Comparison of ENCODE assay signal across 15 cellular contexts in the genomic region with DNA sequence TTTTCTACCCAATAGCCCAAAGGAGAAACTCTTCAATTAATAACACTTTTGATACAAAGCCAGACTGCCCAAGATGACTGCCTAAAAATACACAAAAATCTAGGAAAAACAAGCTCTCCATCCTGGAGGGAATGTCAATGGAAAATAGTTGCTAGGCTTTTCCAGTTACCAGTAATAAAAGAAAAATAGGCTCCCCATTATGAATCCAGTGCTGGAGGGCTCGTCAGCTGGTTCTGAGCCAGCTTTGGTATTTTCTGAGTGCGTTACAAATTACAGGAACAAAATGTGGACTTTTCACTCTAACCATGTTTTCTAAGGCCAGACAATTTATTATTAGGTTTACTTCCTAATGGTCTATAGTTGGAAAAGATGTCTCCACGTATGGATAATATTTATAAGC.
DNase-seq lines count a peak whose midpoint lies in the region; ATAC-seq and TF ChIP-seq lines count a peak whose summit lies in the region.
"Had no signal": no experiment of that assay in that cellular context is flagged by ENCODE, and none has a peak within 500 bp of the region (broad histone marks: within the 10 kb centered on the region; RNA-seq: fewer than 3 reads in every experiment).

No MANE protein-coding gene starts in this region.

- H3K14ac ChIP-seq in IMR-90 (replicated peaks; ENCODE audit: low read depth, low read length), result no peak overlapping the region; the same call in 1 of the 2 replicates
- no peak overlapping the region for H3K14ac ChIP-seq in mesenchymal stem cell (ENCODE audit: low read length in 2 of 2)

- H3K4me1 Mint-ChIP-seq in chondrocyte (ENCODE audit: low read depth) (peaks cover 65% of the 10 kb centered on the region), type B pancreatic cell (ENCODE audit: unreplicated experiment) (peaks cover 22% of the 10 kb centered on the region)
- H3K4me1 Mint-ChIP-seq: B cell had no signal

- in situ Hi-C loops in IMR-90 (cut with MboI; ENCODE audit: low sequenced_read_pairs), result no loop called here

- no peak overlapping the region for H3K56ac ChIP-seq in IMR-90 (ENCODE audit: extremely low read depth, insufficient read depth, low read length)

- H3K27ac ChIP-seq in IMR-90 (ENCODE audit: insufficient read depth, low read length) (no peak overlapping the region), mesenchymal stem cell (ENCODE audit: low read length, poor library complexity, severe bottlenecking) (no peak overlapping the region), sigmoid colon (peak overlapping the region in 2 of 4 donors; percentile 1 to 31)

- no peak overlapping the region for H2BK12ac ChIP-seq in mesenchymal stem cell (ENCODE audit: low read length in 2 of 2)

- no peak for TF ChIP-seq RAD21 in IMR-90 (IDR thresholded peaks at IDR 0.05; ENCODE audit: low read length)

- H3K27me3 Mint-ChIP-seq in chondrocyte (ENCODE audit: low read depth) (no peaks in the 10 kb centered on the region), type B pancreatic cell (no peaks in the 10 kb centered on the region)
- H3K27me3 Mint-ChIP-seq: CD4-positive, alpha-beta T cell had no signal

- H3K23ac ChIP-seq in IMR-90 (ENCODE audit: low read depth, low read length) (no peak overlapping the region), mesenchymal stem cell (ENCODE audit: low read length in 2 of 2) (no peak overlapping the region)

- no peak overlapping the region for H3K4me3 Mint-ChIP-seq in chondrocyte (ENCODE audit: unreplicated experiment)
- no peak overlapping the region for H3K4me3 Mint-ChIP-seq in type B pancreatic cell
- H3K4me3 Mint-ChIP-seq: B cell; CD4-positive, alpha-beta T cell had no signal

- dilution Hi-C loops in IMR-90 (cut with HindIII; ENCODE audit: low sequenced_read_pairs, unreplicated experiment), result no loop called here

- no peaks in the 10 kb centered on the region for H4K20me1 ChIP-seq in IMR-90 (ENCODE audit: insufficient read depth, low read length)

- H3K4ac ChIP-seq in IMR-90 (ENCODE audit: low read depth, low read length) (no peak overlapping the region), mesenchymal stem cell (ENCODE audit: low read depth in 1 of 2, low read length in 2 of 2) (peak overlapping the region in 1 of 2 experiments; percentile 69)

- TF ChIP-seq POLR2A in IMR-90 (IDR thresholded peaks at IDR 0.05; ENCODE audit: low read depth, low read length) (no peak), sigmoid colon (IDR thresholded peaks at IDR 0.05) (no peak)

- intact Hi-C loops in IMR-90 (cut with micrococcal nuclease) (loop anchor here (5.0 to 10.0 kb wide), 5 partner anchors 36 to 959 kb away; no protein-coding TSS in a partner anchor), sigmoid colon (cut with DNase I) (no loop called here)

- H4K8ac ChIP-seq in IMR-90 (ENCODE audit: low read depth in 2 of 2, low read length in 2 of 2) (no peak overlapping the region), mesenchymal stem cell (ENCODE audit: low read length) (no peak overlapping the region)

- no peak overlapping the region for H4K91ac ChIP-seq in IMR-90 (ENCODE audit: insufficient read depth, low read depth, low read length)
- no peak overlapping the region for H4K91ac ChIP-seq in mesenchymal stem cell (ENCODE audit: low read length)

- H2AFZ ChIP-seq in IMR-90 (replicated peaks; ENCODE audit: low read length, poor library complexity) (no peak overlapping the region), mesenchymal stem cell (ENCODE audit: low read depth, low read length) (no peak overlapping the region)
- H2AFZ ChIP-seq: GM23248 had no signal

- H2BK120ac ChIP-seq in IMR-90 (ENCODE audit: low read depth, low read length), result peak overlapping the region; percentile 53; the same call in 1 of the 2 replicates
- no peak overlapping the region for H2BK120ac ChIP-seq in mesenchymal stem cell (ENCODE audit: low read depth, low read length)

- H3K4me1 ChIP-seq in IMR-90 (ENCODE audit: control insufficient read depth, insufficient read depth, low read length), result peaks cover 21% of the 10 kb centered on the region
- H3K4me1 ChIP-seq in mesenchymal stem cell (ENCODE audit: control insufficient read depth, insufficient read depth, low read depth, low read length), result peaks cover 4% of the 10 kb centered on the region
- H3K4me1 ChIP-seq in sigmoid colon, result peaks cover 0 to 20% (median 16%) of the 10 kb centered on the region in 4 donors

- no peak overlapping the region; the same call in none of the 2 replicates for H3K18ac ChIP-seq in IMR-90 (ENCODE audit: low read depth, low read length)
- H3K18ac ChIP-seq in mesenchymal stem cell (ENCODE audit: low read depth in 1 of 2, low read length in 2 of 2), result no peak overlapping the region

- CTCF ChIA-PET in IMR-90 (lab: Yijun Ruan, JAX), result interaction anchor here (0.8 kb wide), 1 partner anchor 1016 kb away, joined by 3 read pairs; no protein-coding TSS in a partner anchor

- H2BK5ac ChIP-seq in IMR-90 (ENCODE audit: low read depth, low read length, poor library complexity, severe bottlenecking), result no peak overlapping the region
- no peak overlapping the region for H2BK5ac ChIP-seq in mesenchymal stem cell (ENCODE audit: low read depth, low read length, poor library complexity, severe bottlenecking)

- DNase-seq in IMR-90 (no peak), chondrocyte (ENCODE audit: low spot score) (no peak), mesenchymal stem cell (no peak), type B pancreatic cell (ENCODE audit: extremely low spot score, unreplicated experiment) (no peak), sigmoid colon (no peak), islet precursor cell (no peak)
- no peak for DNase-seq in stimulated activated CD4-positive, alpha-beta T cell treated with anti-CD3 and anti-CD28 coated beads, Interleukin-1b, Interleukin-23, amount 100 ng/mL, for 48 hours
- DNase-seq: C1 segment of cervical spinal cord; Calu3; CD4-positive, alpha-beta T cell; DMS 273 treated with DMSO at 0.1 percent for 48 hours; GM23248 had no signal

- H2AK5ac ChIP-seq in IMR-90 (ENCODE audit: low read depth, low read length), result no peak overlapping the region
- H2AK5ac ChIP-seq in mesenchymal stem cell (ENCODE audit: low read length, severe bottlenecking), result no peak overlapping the region

- no TSS peak for BruUV-seq in IMR-90 (replicated peaks; lab: Mats Ljungman, UMichigan)

- H3K9me3 Mint-ChIP-seq in chondrocyte (ENCODE audit: low read depth) (no peaks in the 10 kb centered on the region), type B pancreatic cell (no peaks in the 10 kb centered on the region)

- no peaks in the 10 kb centered on the region for H3K9me3 ChIP-seq in IMR-90 (ENCODE audit: control insufficient read depth, insufficient read depth, low read length)
- H3K9me3 ChIP-seq in mesenchymal stem cell (ENCODE audit: control insufficient read depth, low read length), result no peaks in the 10 kb centered on the region
- H3K9me3 ChIP-seq in sigmoid colon, result no peaks in the 10 kb centered on the region

- H2AK9ac ChIP-seq in IMR-90 (replicated peaks; ENCODE audit: low read depth, low read length, poor library complexity), result no peak overlapping the region

- H2BK15ac ChIP-seq in IMR-90 (ENCODE audit: low read depth, low read length), result no peak overlapping the region; the same call in 2 of the 3 replicates
- H2BK15ac ChIP-seq in mesenchymal stem cell (ENCODE audit: low read depth, poor library complexity, severe bottlenecking), result no peak overlapping the region

- H3K4me2 ChIP-seq in IMR-90 (ENCODE audit: low read depth, low read length), result no peak overlapping the region
- H3K4me2 ChIP-seq in mesenchymal stem cell (ENCODE audit: low read length, poor library complexity, severe bottlenecking), result no peak overlapping the region

- POLR2A ChIA-PET in IMR-90 (lab: Charles Lee; ENCODE audit: unreplicated experiment), result no interaction called here

- WGBS in IMR-90 (ENCODE audit: extremely low coverage in 2 of 2, insufficient read length in 1 of 2), 2 experiments, result no CpG with 5 or more reads among the region's 3 CpGs
- WGBS in mesenchymal stem cell, result 100% methylated on average over 1 of the region's 3 CpGs
- 82 to 86% methylated on average over 3 of the region's 3 CpGs for WGBS in sigmoid colon, 2 donors

- H3K9ac ChIP-seq in IMR-90 (ENCODE audit: low read depth, low read length) (no peak overlapping the region), mesenchymal stem cell (ENCODE audit: low read length) (peak overlapping the region; percentile 93)
- H3K9ac ChIP-seq: GM23248 had no signal

- H3K4me3 ChIP-seq in IMR-90 (ENCODE audit: insufficient read depth, low read depth, low read length) (no peak overlapping the region), mesenchymal stem cell (ENCODE audit: insufficient read depth in 1 of 2, low read depth in 1 of 2, low read length in 2 of 2) (no peak overlapping the region), sigmoid colon (no peak overlapping the region)
- H3K4me3 ChIP-seq: GM12878, GM23248 had no signal

- H3K27ac Mint-ChIP-seq in chondrocyte (ENCODE audit: unreplicated experiment), result peak overlapping the region; percentile 46
- peak overlapping the region; percentile 40 for H3K27ac Mint-ChIP-seq in type B pancreatic cell
- H3K27ac Mint-ChIP-seq: B cell; CD4-positive, alpha-beta T cell had no signal

- no peak for ATAC-seq in IMR-90 (ENCODE audit: low read depth)
- ATAC-seq: GM12878, HCT116 had no signal

- H3K36me3 ChIP-seq in IMR-90 (ENCODE audit: control insufficient read depth, insufficient read depth, low read length) (no peaks in the 10 kb centered on the region), mesenchymal stem cell (ENCODE audit: control insufficient read depth in 1 of 2, insufficient read depth in 2 of 2, low read depth in 1 of 2, low read length in 2 of 2) (no peaks in the 10 kb centered on the region), sigmoid colon (no peaks in the 10 kb centered on the region)

- H2BK20ac ChIP-seq in IMR-90 (ENCODE audit: low read depth, low read length), result no peak overlapping the region; the same call in 1 of the 2 replicates

- H3K36me3 Mint-ChIP-seq in chondrocyte (ENCODE audit: low read depth), result no peaks in the 10 kb centered on the region
- no peaks in the 10 kb centered on the region for H3K36me3 Mint-ChIP-seq in type B pancreatic cell

- TF ChIP-seq EP300 in sigmoid colon (IDR thresholded peaks at IDR 0.05), result no peak

- H3K27me3 ChIP-seq in IMR-90 (ENCODE audit: control insufficient read depth, insufficient read depth, low read length), result no peaks in the 10 kb centered on the region
- no peaks in the 10 kb centered on the region for H3K27me3 ChIP-seq in mesenchymal stem cell (ENCODE audit: control insufficient read depth in 1 of 2, insufficient read depth in 1 of 2, low read length in 2 of 2)
- no peaks in the 10 kb centered on the region for H3K27me3 ChIP-seq in sigmoid colon

- TF ChIP-seq CTCF in IMR-90 (conservative IDR thresholded peaks at IDR 0.05; ENCODE audit: low read depth, low read length) (no peak), chondrocyte (IDR thresholded peaks at IDR 0.05) (no peak), type B pancreatic cell (conservative IDR thresholded peaks at IDR 0.05) (no peak), sigmoid colon (IDR thresholded peaks at IDR 0.05) (no peak)

- no peaks in the 10 kb centered on the region for H3K79me1 ChIP-seq in IMR-90 (ENCODE audit: low read depth in 1 of 2, low read length in 2 of 2)
- H3K79me1 ChIP-seq in mesenchymal stem cell (replicated peaks; ENCODE audit: low read length, poor library complexity, severe bottlenecking), result no peaks in the 10 kb centered on the region

- H3K9me1 ChIP-seq in IMR-90 (ENCODE audit: insufficient read depth, low read length), result peaks cover 12% of the 10 kb centered on the region

- no peak overlapping the region for H4K5ac ChIP-seq in IMR-90 (ENCODE audit: low read depth, low read length)
